ENCODE assay signal across 1 cellular context in genomic region chr20:4912380-4913142, GRCh38.
TF ChIP-seq lines count a peak whose summit lies in the region.

No MANE protein-coding gene starts in this region.

TF ChIP-seq in SK-N-SH, 30 proteins besides CTCF, POLR2A, EP300 and RAD21 (continued from another document):
- TF ChIP-seq, protein P1, sequence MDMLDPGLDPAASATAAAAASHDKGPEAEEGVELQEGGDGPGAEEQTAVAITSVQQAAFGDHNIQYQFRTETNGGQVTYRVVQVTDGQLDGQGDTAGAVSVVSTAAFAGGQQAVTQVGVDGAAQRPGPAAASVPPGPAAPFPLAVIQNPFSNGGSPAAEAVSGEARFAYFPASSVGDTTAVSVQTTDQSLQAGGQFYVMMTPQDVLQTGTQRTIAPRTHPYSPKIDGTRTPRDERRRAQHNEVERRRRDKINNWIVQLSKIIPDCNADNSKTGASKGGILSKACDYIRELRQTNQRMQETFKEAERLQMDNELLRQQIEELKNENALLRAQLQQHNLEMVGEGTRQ (IDR thresholded peaks at IDR 0.05; ENCODE audit: borderline replicate concordance, low read depth, low read length), result no peak
- TF ChIP-seq RCOR1 (IDR thresholded peaks at IDR 0.05; ENCODE audit: low read length) (no peak), NRF1 (IDR thresholded peaks at IDR 0.05; ENCODE audit: low read depth, low read length) (no peak), RXRA (IDR thresholded peaks at IDR 0.05; ENCODE audit: borderline replicate concordance, low read depth) (no peak), ELF1 (IDR thresholded peaks at IDR 0.05) (no peak), REST (IDR thresholded peaks at IDR 0.05; ENCODE audit: low read depth, low read length) (no peak), YY1 (IDR thresholded peaks at IDR 0.05; ENCODE audit: low read depth) (no peak), FOXJ3 (CRISPR knock-in tag; IDR thresholded peaks at IDR 0.05) (no peak), PBX3 (IDR thresholded peaks at IDR 0.05) (no peak), EZH2phosphoT487 (IDR thresholded peaks at IDR 0.05; ENCODE audit: borderline replicate concordance, low read depth) (no peak), MXI1 (IDR thresholded peaks at IDR 0.05; ENCODE audit: low read depth, low read length) (no peak), TAF1 (IDR thresholded peaks at IDR 0.05; ENCODE audit: borderline replicate concordance, low read depth, low read length) (no peak)
